Comparison of ENCODE assay signal across 8 cellular contexts in genomic region chr1:244652699-244653438, GRCh38. TPM values are rescaled to one million over a fixed set of nuclear protein-coding genes. Genes with fewer than 3 reads are reported as not detected.
DNase-seq lines count a peak whose midpoint lies in the region; ATAC-seq and TF ChIP-seq lines count a peak whose summit lies in the region.

Gene DESI2, plus strand, starts transcription at chr1:244653126. Its CDS starts 188 bp downstream, at chr1:244653314.

- H3K4me1 ChIP-seq in PC-9 (replicated peaks; ENCODE audit: insufficient read depth) (peaks cover 28% of the 10 kb centered on the region), mucosa of rectum (ENCODE audit: control insufficient read depth in 2 of 2, insufficient read depth in 2 of 2, low read length in 2 of 2) (peaks cover 10 to 27% of the 10 kb centered on the region in 2 donors)

- ATAC-seq in GM21717 (IDR thresholded peaks at IDR 0.05; ENCODE audit: unreplicated experiment) = peak; percentile 98

- H3K9me2 ChIP-seq in PC-9 (ENCODE audit: insufficient read depth) = no peaks in the 10 kb centered on the region

- H3K79me2 ChIP-seq in PC-9 (ENCODE audit: low read depth) = peaks cover 47% of the 10 kb centered on the region

- 0 out of 2 replicates have a peak, but pooled peaks cover 10% of the 10 kb centered on the region for H3K36me3 ChIP-seq in PC-9 (ENCODE audit: low read depth)
- peaks cover 0 to 7% of the 10 kb centered on the region in 2 donors for H3K36me3 ChIP-seq in mucosa of rectum (ENCODE audit: control insufficient read depth in 2 of 2, insufficient read depth in 2 of 2, low read length in 2 of 2)

- peak within 1 kb of the TSS; percentile 83 for H3K4me2 ChIP-seq in PC-9

- H3K9me3 ChIP-seq in PC-9 (ENCODE audit: insufficient read depth, low read depth) = no peaks in the 10 kb centered on the region
- no peaks in the 10 kb centered on the region for H3K9me3 ChIP-seq in mucosa of rectum (ENCODE audit: control insufficient read depth in 2 of 2, low read length in 2 of 2)

- H3K4me3 ChIP-seq in PC-9 (peak within 1 kb of the TSS; percentile 76), mucosa of rectum (ENCODE audit: low read length in 2 of 2) (peak within 1 kb of the TSS; percentile 86 to 94)

- POLR2A ChIA-PET in PC-9 (lab: Charles Lee; ENCODE audit: unreplicated experiment) = interaction anchor here (0.5 to 0.7 kb wide), 6 partner anchors 48 to 1980 kb away, joined by 3 to 14 read pairs (median 4); no protein-coding TSS in a partner anchor

- no TSS peak for BruUV-seq in PC-9 (replicated peaks; lab: Mats Ljungman, UMichigan)

- TF ChIP-seq CTCF in PC-9 (conservative IDR thresholded peaks at IDR 0.05) = peak; percentile 68; the same call in 1 of the 2 replicates

- intact Hi-C loops in PC-9 (cut with micrococcal nuclease; ENCODE audit: unreplicated experiment) = loop anchor here (1.0 to 10.0 kb wide), 5 partner anchors 50 to 1398 kb away; partner anchors contain the start of genes CEP170, COX20 and SDCCAG8

- peak within 1 kb of the TSS; percentile 94 for H2AFZ ChIP-seq in PC-9

- DNase-seq in DMS79 (lab: John Stamatoyannopoulos, UW) (peak; percentile 99), KBM-7 (peak; percentile 99), PC-9 (peak; percentile 96 to 97), erythroblast (lab: John Stamatoyannopoulos, UW) (peak; percentile 99)
- DNase-seq in activated T-cell treated with anti-CD3 and anti-CD28 coated beads, Interleukin-2, amount 50 U/mL, for 1 hour = peak; percentile 98
- peak; percentile 96 for DNase-seq in stimulated activated CD8-positive, alpha-beta memory T cell treated with anti-CD3 and anti-CD28 coated beads, Interleukin-4, amount 100 ng/mL, for 48 hours

- H4K20me1 ChIP-seq in PC-9 (ENCODE audit: insufficient read depth) = peaks cover 16% of the 10 kb centered on the region

- in situ Hi-C loops in KBM-7 (cut with MboI; ENCODE audit: low pct_unique_long_range_greater_than_20kb, low sequenced_read_pairs) = no loop called here

- TF ChIP-seq POLR2A in erythroblast (IDR thresholded peaks at IDR 0.05; ENCODE audit: low read length) = peak; percentile 95

- H3K27me3 ChIP-seq in PC-9 (ENCODE audit: insufficient read depth, low read depth) (no peaks in the 10 kb centered on the region), mucosa of rectum (ENCODE audit: control insufficient read depth in 2 of 2, insufficient read depth in 2 of 2, low read length in 2 of 2) (no peaks in the 10 kb centered on the region)

- CTCF ChIA-PET in PC-9 (lab: Charles Lee) = interaction anchor here (0.6 kb wide), 1 partner anchor 81 kb away, joined by 6 read pairs; no protein-coding TSS in a partner anchor

- H3K9ac ChIP-seq in mucosa of rectum (ENCODE audit: low read depth in 1 of 2, low read length in 2 of 2) = peak within 1 kb of the TSS; percentile 88 to 92

- H3K27ac ChIP-seq in PC-9 = peak within 1 kb of the TSS; percentile 48
- H3K27ac ChIP-seq in mucosa of rectum (ENCODE audit: low read depth in 2 of 2, low read length in 2 of 2) = peak within 1 kb of the TSS; percentile 88 to 89

- no peaks in the 10 kb centered on the region for H3F3A ChIP-seq in PC-9 (ENCODE audit: insufficient read depth, low read depth)

RNA-seq across cellular contexts. Expression of gene DESI2, which starts in this region (rescaled TPM):
- 34.1 and 45.8 TPM in 2 replicates for total RNA-seq in PC-9 (2021)

Comparison
In these comparisons a context has a peak if more than half of its experiments do, and no peak if none do; other contexts are left out.
1. Peak in every context shown above with its lines: DNase-seq, ATAC-seq, H3K4me3 ChIP-seq and H3K27ac ChIP-seq.